ENCODE assay signal across 1 cellular context in the genomic region with DNA sequence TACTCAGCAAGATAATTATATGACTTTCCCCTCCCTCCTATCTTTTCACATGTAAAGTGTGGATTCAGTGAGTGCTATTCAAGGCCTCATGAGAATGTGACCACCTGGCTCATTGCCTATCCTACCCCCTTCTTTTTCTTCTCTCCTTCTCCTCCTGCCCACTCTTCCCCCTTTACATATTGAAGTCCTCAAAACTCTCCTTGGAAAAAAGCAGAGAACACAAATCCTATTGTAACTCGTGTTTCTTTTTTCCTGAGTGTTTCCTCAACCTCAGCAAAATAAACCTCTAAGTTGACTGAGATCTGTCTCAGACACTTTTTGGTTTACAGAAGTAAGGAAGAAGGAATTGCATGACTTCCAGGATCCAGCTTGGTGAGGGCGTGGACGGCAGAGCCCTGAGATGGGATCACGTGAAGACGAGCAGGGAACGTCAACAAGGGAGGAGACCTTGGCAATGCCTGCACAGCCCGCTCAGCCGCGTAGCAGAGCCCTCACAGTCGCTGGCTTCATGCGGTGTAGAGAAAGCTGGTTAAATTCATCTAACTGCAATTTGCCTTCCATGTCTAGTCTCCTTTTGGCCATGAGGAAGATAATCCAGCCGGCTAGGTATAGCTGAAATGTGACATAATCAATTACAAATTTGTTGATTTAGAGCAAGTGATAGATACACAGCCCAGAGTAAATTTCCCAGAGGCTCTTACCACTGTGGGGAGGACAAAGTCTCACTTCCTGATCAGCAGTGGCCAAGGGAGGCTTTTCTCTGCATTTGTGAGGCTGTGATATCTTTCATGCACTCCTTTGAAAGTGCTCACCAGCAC.
TF ChIP-seq lines count a peak whose summit lies in the region.

No MANE protein-coding gene starts in this region.

TF ChIP-seq in SK-N-SH, 30 proteins besides CTCF, POLR2A, EP300 and RAD21 (continued from another document):
- TF ChIP-seq, protein P1, sequence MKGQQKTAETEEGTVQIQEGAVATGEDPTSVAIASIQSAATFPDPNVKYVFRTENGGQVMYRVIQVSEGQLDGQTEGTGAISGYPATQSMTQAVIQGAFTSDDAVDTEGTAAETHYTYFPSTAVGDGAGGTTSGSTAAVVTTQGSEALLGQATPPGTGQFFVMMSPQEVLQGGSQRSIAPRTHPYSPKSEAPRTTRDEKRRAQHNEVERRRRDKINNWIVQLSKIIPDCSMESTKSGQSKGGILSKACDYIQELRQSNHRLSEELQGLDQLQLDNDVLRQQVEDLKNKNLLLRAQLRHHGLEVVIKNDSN (IDR thresholded peaks at IDR 0.05; ENCODE audit: borderline replicate concordance, low read depth): no peak
- no peak for TF ChIP-seq GABPA (IDR thresholded peaks at IDR 0.05; ENCODE audit: low read depth)
- TF ChIP-seq, protein P2, sequence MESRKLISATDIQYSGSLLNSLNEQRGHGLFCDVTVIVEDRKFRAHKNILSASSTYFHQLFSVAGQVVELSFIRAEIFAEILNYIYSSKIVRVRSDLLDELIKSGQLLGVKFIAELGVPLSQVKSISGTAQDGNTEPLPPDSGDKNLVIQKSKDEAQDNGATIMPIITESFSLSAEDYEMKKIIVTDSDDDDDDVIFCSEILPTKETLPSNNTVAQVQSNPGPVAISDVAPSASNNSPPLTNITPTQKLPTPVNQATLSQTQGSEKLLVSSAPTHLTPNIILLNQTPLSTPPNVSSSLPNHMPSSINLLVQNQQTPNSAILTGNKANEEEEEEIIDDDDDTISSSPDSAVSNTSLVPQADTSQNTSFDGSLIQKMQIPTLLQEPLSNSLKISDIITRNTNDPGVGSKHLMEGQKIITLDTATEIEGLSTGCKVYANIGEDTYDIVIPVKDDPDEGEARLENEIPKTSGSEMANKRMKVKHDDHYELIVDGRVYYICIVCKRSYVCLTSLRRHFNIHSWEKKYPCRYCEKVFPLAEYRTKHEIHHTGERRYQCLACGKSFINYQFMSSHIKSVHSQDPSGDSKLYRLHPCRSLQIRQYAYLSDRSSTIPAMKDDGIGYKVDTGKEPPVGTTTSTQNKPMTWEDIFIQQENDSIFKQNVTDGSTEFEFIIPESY (IDR thresholded peaks at IDR 0.05; ENCODE audit: borderline replicate concordance, low read depth): no peak
- no peak for TF ChIP-seq NFIC (IDR thresholded peaks at IDR 0.05; ENCODE audit: borderline replicate concordance)
- no peak for TF ChIP-seq MXI1 (IDR thresholded peaks at IDR 0.05; ENCODE audit: low read depth, low read length)
- TF ChIP-seq SIN3A (IDR thresholded peaks at IDR 0.05; ENCODE audit: borderline replicate concordance, low read depth, low read length): no peak
TF ChIP-seq in SK-N-SH: peak in this region for 0.
